Comparison of ENCODE assay signal across 31 cellular contexts in the genomic region with DNA sequence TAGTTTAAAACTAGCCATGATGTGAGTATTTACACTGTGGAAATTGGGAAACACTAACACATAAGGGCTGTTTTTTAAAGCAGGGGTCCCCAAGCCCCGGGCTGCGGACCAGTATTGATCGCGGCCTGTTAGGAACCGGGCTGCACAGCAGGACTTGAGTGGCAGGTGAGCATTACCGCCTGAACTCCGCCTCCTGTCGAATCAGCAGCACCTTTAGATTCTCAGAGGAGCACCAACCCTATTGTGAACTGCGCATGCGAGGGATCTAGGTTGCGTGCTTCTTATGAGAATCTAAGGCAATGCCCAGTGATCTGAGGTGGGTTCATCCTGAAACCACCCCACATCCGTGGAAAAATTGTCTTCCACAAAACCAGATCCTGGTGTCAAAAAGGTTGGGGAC.
DNase-seq lines count a peak whose midpoint lies in the region; ATAC-seq and TF ChIP-seq lines count a peak whose summit lies in the region.
"Had no signal": no experiment of that assay in that cellular context is flagged by ENCODE, and none has a peak within 500 bp of the region (broad histone marks: within the 10 kb centered on the region; RNA-seq: fewer than 3 reads in every experiment).

No MANE protein-coding gene starts in this region.

- ATAC-seq in T-cell (replicated peaks in 1 of 4) (peak in 2 of 4 experiments; percentile 20 to 82), left lobe of liver (peak; percentile 60), HG02610 (IDR thresholded peaks at IDR 0.05; ENCODE audit: unreplicated experiment) (no peak)
- ATAC-seq: gastrocnemius medialis; stimulated activated naive CD8-positive, alpha-beta T cell treated with anti-CD3 and anti-CD28 coated beads, Interleukin-15, Interleukin-2, amounts not matched to agents 100 U/mL and 50 U/mL, for 24 hours had no signal

- 67 to 73% methylated on average over 12 of the region's 12 CpGs for WGBS in testis, 2 donors

- DNase-seq in activated CD4-positive, alpha-beta T cell treated with anti-CD3 and anti-CD28 coated beads, Interleukin-2, amount 10 ng/mL, durations not matched to agents 7 days and 5 days = no peak
- DNase-seq in activated CD4-positive, alpha-beta T cell treated with anti-CD3 and anti-CD28 coated beads for 1 hour = no peak
- peak in 9 of 34 experiments; percentile 2 to 13 (median 8) for DNase-seq in T-cell
- no peak for DNase-seq in left lobe of liver (ENCODE audit: low spot score)
- peak; percentile 42 for DNase-seq in testis
- no peak for DNase-seq in NCI-H1417 treated with DMSO at 0.1 percent for 48 hours (lab: John Stamatoyannopoulos, UW)
- no peak for DNase-seq in NCI-H2227 (lab: John Stamatoyannopoulos, UW; ENCODE audit: unreplicated experiment)
- DNase-seq: activated CD8-positive, alpha-beta memory T cell treated with anti-CD3 and anti-CD28 coated beads, Interleukin-2, amount 50 U/mL, for 48 hours; activated effector memory CD4-positive, alpha-beta T cell treated with anti-CD3 and anti-CD28 coated beads, Interleukin-2, amount 50 U/mL, for 16 hours; amygdala; COR-L47; DMS79; esophagus squamous epithelium; gastrocnemius medialis; GOT3; hippocampal formation; MG63; NCI-H1417; NCI-H2107; NCI-H524; NK-92 treated with Interleukin-12 subunit alpha and Interleukin-12 subunit beta, amount 100 ng/mL, for 24 hours; PC-9; SHP77 treated with DMSO at 0.1 percent for 48 hours; sigmoid colon; stimulated activated CD4-positive, alpha-beta T cell treated with anti-CD3 and anti-CD28 coated beads, Interleukin-15, amount 100 ng/mL, for 24 hours; stimulated activated naive CD8-positive, alpha-beta T cell treated with anti-CD3 and anti-CD28 coated beads, Interleukin-15, Interleukin-2, amounts not matched to agents 100 U/mL and 50 U/mL, for 24 hours had no signal

- TF ChIP-seq POLR2A in testis (IDR thresholded peaks at IDR 0.05) = no peak

- H3K27ac ChIP-seq in testis = no peak overlapping the region
- H3K27ac ChIP-seq: coronary artery, esophagus squamous epithelium, gastrocnemius medialis, neural progenitor cell, PC-9, sigmoid colon, thyroid gland had no signal

- CTCF ChIA-PET in activated CD4-positive, alpha-beta T cell treated with anti-CD3 and anti-CD28 coated beads, Interleukin-2, amount 10 ng/mL, durations not matched to agents 7 days and 5 days (lab: Charles Lee) = no interaction called here
- CTCF ChIA-PET in T-cell (lab: Charles Lee) = no interaction called here

- peaks cover 8% of the 10 kb centered on the region for H3K36me3 Mint-ChIP-seq in activated CD4-positive, alpha-beta T cell treated with anti-CD3 and anti-CD28 coated beads, Interleukin-2, amount 10 ng/mL, durations not matched to agents 7 days and 5 days (ENCODE audit: low read depth)
- no peaks in the 10 kb centered on the region for H3K36me3 Mint-ChIP-seq in T-cell

- no peak for TF ChIP-seq CTCF in testis (IDR thresholded peaks at IDR 0.05)

- no peaks in the 10 kb centered on the region for H3K36me3 ChIP-seq in testis (ENCODE audit: low read depth, missing control alignments)
- H3K36me3 ChIP-seq: esophagus squamous epithelium, gastrocnemius medialis, MG63, neural progenitor cell, sigmoid colon, thyroid gland had no signal

- intact Hi-C loops in testis (cut with DNase I; ENCODE audit: low total_unique reads) = no loop called here

- POLR2A ChIA-PET in activated CD4-positive, alpha-beta T cell treated with anti-CD3 and anti-CD28 coated beads, Interleukin-2, amount 10 ng/mL, durations not matched to agents 7 days and 5 days (lab: Charles Lee) = no interaction called here
- POLR2A ChIA-PET in T-cell (lab: Charles Lee) = no interaction called here

- H3K27ac Mint-ChIP-seq in activated CD4-positive, alpha-beta T cell treated with anti-CD3 and anti-CD28 coated beads, Interleukin-2, amount 10 ng/mL, durations not matched to agents 7 days and 5 days = peak overlapping the region; percentile 84
- H3K27ac Mint-ChIP-seq in T-cell = peak overlapping the region; percentile 71 to 81
- H3K27ac Mint-ChIP-seq: B cell, neural progenitor cell had no signal

- peaks cover 7% of the 10 kb centered on the region for H3K9me3 Mint-ChIP-seq in activated CD4-positive, alpha-beta T cell treated with anti-CD3 and anti-CD28 coated beads, Interleukin-2, amount 10 ng/mL, durations not matched to agents 7 days and 5 days
- H3K9me3 Mint-ChIP-seq in T-cell = peaks cover 0 to 4% (median 0%) of the 10 kb centered on the region in 3 donors
- H3K9me3 Mint-ChIP-seq: neural progenitor cell had no signal

- H3K27me3 ChIP-seq in testis = no peaks in the 10 kb centered on the region
- H3K27me3 ChIP-seq: esophagus squamous epithelium, gastrocnemius medialis, MG63, neural progenitor cell, sigmoid colon, thyroid gland had no signal

- no peaks in the 10 kb centered on the region for H3K27me3 Mint-ChIP-seq in activated CD4-positive, alpha-beta T cell treated with anti-CD3 and anti-CD28 coated beads, Interleukin-2, amount 10 ng/mL, durations not matched to agents 7 days and 5 days
- no peaks in the 10 kb centered on the region for H3K27me3 Mint-ChIP-seq in T-cell
- H3K27me3 Mint-ChIP-seq: B cell had no signal

- H3K9me3 ChIP-seq in testis = no peaks in the 10 kb centered on the region
- H3K9me3 ChIP-seq: esophagus squamous epithelium, gastrocnemius medialis, MG63, sigmoid colon, thyroid gland had no signal

- H3K4me1 ChIP-seq in testis = peaks cover 3% of the 10 kb centered on the region
- H3K4me1 ChIP-seq: esophagus squamous epithelium, gastrocnemius medialis, thyroid gland had no signal

- no peak overlapping the region for H3K4me3 ChIP-seq in testis
- H3K4me3 ChIP-seq: coronary artery, esophagus squamous epithelium, gastrocnemius medialis, MG63, neural progenitor cell, PC-9, sigmoid colon, thyroid gland had no signal

- peaks cover 56% of the 10 kb centered on the region for H3K4me1 Mint-ChIP-seq in activated CD4-positive, alpha-beta T cell treated with anti-CD3 and anti-CD28 coated beads, Interleukin-2, amount 10 ng/mL, durations not matched to agents 7 days and 5 days
- peaks cover 62 to 85% (median 73%) of the 10 kb centered on the region in 3 donors for H3K4me1 Mint-ChIP-seq in T-cell
- H3K4me1 Mint-ChIP-seq: B cell had no signal

- H3K4me3 Mint-ChIP-seq in activated CD4-positive, alpha-beta T cell treated with anti-CD3 and anti-CD28 coated beads, Interleukin-2, amount 10 ng/mL, durations not matched to agents 7 days and 5 days = no peak overlapping the region
- H3K4me3 Mint-ChIP-seq in T-cell = peak overlapping the region in 2 of 3 donors; percentile 26 to 47
- H3K4me3 Mint-ChIP-seq: B cell, neural progenitor cell had no signal
